10 cellular contexts compared by ENCODE assay signal in genomic region chr12:102043928-102044327, GRCh38. TPM values are rescaled to one million over a fixed set of nuclear protein-coding genes. Genes with fewer than 3 reads are reported as not detected.
A peak's percentile ranks its signal among the peaks of the same experiment; 100 is the strongest.
DNase-seq lines count a peak whose midpoint lies in the region; ATAC-seq and TF ChIP-seq lines count a peak whose summit lies in the region.
"Had no signal": no experiment of that assay in that cellular context is flagged by ENCODE, and none has a peak within 500 bp of the region (broad histone marks: within the 10 kb centered on the region; RNA-seq: fewer than 3 reads in every experiment).

No MANE protein-coding gene starts in this region.

- ATAC-seq in GM18502 (IDR thresholded peaks at IDR 0.05; ENCODE audit: poor library complexity, unreplicated experiment) (peak; percentile 81), GM19395 (IDR thresholded peaks at IDR 0.05; ENCODE audit: unreplicated experiment) (peak; percentile 95), HG02943 (IDR thresholded peaks at IDR 0.05; ENCODE audit: low read depth, unreplicated experiment) (peak; percentile 88)
- ATAC-seq in activated CD8-positive, alpha-beta T cell treated with anti-CD3 and anti-CD28 coated beads, Interleukin-2, amount 10 ng/mL, durations not matched to agents 7 days and 5 days = peak; percentile 99

- no peaks in the 10 kb centered on the region for H3K27me3 ChIP-seq in mammary epithelial cell (ENCODE audit: insufficient read depth, low read length)
- H3K27me3 ChIP-seq: SJCRH30, testis had no signal

- no peaks in the 10 kb centered on the region for H3K4me1 ChIP-seq in mammary epithelial cell (ENCODE audit: insufficient read depth, low read length)
- H3K4me1 ChIP-seq: SJCRH30, testis had no signal

- CTCF ChIA-PET in activated CD8-positive, alpha-beta T cell treated with anti-CD3 and anti-CD28 coated beads, Interleukin-2, amount 10 ng/mL, durations not matched to agents 7 days and 5 days (lab: Charles Lee) = interaction anchor here (1.0 to 2.7 kb wide), 3 partner anchors 11 to 214 kb away, joined by 3 to 12 read pairs (median 3); no protein-coding TSS in a partner anchor
- CTCF ChIA-PET in mammary epithelial cell (lab: Charles Lee; ENCODE audit: low non-redundant PET) = no interaction called here

- no peaks in the 10 kb centered on the region for H3K9me3 Mint-ChIP-seq in activated CD8-positive, alpha-beta T cell treated with anti-CD3 and anti-CD28 coated beads, Interleukin-2, amount 10 ng/mL, durations not matched to agents 7 days and 5 days (ENCODE audit: insufficient read depth)

- no peaks in the 10 kb centered on the region for H3K9me3 ChIP-seq in mammary epithelial cell (replicated peaks; ENCODE audit: insufficient read depth, low read length)
- H3K9me3 ChIP-seq: SJCRH30, testis had no signal

- H3K27ac Mint-ChIP-seq in activated CD8-positive, alpha-beta T cell treated with anti-CD3 and anti-CD28 coated beads, Interleukin-2, amount 10 ng/mL, durations not matched to agents 7 days and 5 days = peak overlapping the region; percentile 41

- H3K4me3 Mint-ChIP-seq in activated CD8-positive, alpha-beta T cell treated with anti-CD3 and anti-CD28 coated beads, Interleukin-2, amount 10 ng/mL, durations not matched to agents 7 days and 5 days = no peak overlapping the region

- H2AFZ ChIP-seq in mammary epithelial cell (ENCODE audit: low read depth, low read length) = no peak overlapping the region

- H3K9ac ChIP-seq in mammary epithelial cell (ENCODE audit: insufficient read depth, low read length) = no peak overlapping the region

- peaks cover 19% of the 10 kb centered on the region for H3K4me1 Mint-ChIP-seq in activated CD8-positive, alpha-beta T cell treated with anti-CD3 and anti-CD28 coated beads, Interleukin-2, amount 10 ng/mL, durations not matched to agents 7 days and 5 days (ENCODE audit: low read depth)

- H3K4me3 ChIP-seq in mammary epithelial cell (replicated peaks in 1 of 3; ENCODE audit: insufficient read depth in 1 of 3, low read depth in 2 of 3, low read length in 3 of 3) = no peak overlapping the region
- H3K4me3 ChIP-seq: SJCRH30, testis had no signal

- peaks cover 12% of the 10 kb centered on the region for H3K36me3 ChIP-seq in mammary epithelial cell (ENCODE audit: insufficient read depth, low read length)

- peak; percentile 72 for DNase-seq in activated CD8-positive, alpha-beta T cell treated with anti-CD3 and anti-CD28 coated beads, Interleukin-2, amount 10 ng/mL, durations not matched to agents 7 days and 5 days
- DNase-seq in NCI-H446 treated with DMSO at 0.1 percent for 48 hours (lab: John Stamatoyannopoulos, UW) = no peak
- no peak for DNase-seq in GM20000 (ENCODE audit: low spot score)
- DNase-seq in NCI-H1436 (lab: John Stamatoyannopoulos, UW) = no peak
- no peak for DNase-seq in mammary epithelial cell
- DNase-seq: SJCRH30, testis had no signal

- intact Hi-C loops in mammary epithelial cell (cut with micrococcal nuclease) = no loop called here

- POLR2A ChIA-PET in activated CD8-positive, alpha-beta T cell treated with anti-CD3 and anti-CD28 coated beads, Interleukin-2, amount 10 ng/mL, durations not matched to agents 7 days and 5 days (lab: Charles Lee) = interaction anchor here (0.7 to 2.6 kb wide), 3 partner anchors 15 to 18 kb away, joined by 3 to 17 read pairs (median 3); partner anchors contain the start of gene WASHC3

- TF ChIP-seq CTCF in GM20000 (IDR thresholded peaks at IDR 0.05; ENCODE audit: extremely low read depth, missing control alignments) (no peak), mammary epithelial cell (conservative IDR thresholded peaks at IDR 0.05 in 1 of 2, IDR thresholded peaks at IDR 0.05 in 1 of 2; ENCODE audit: extremely low read depth in 1 of 2, insufficient read depth in 1 of 2, low read depth in 1 of 2, low read length in 2 of 2) (no peak)

- H3K79me2 ChIP-seq in mammary epithelial cell (ENCODE audit: insufficient read depth, low read length) = no peaks in the 10 kb centered on the region

- no TSS peak for BruUV-seq in mammary epithelial cell (replicated peaks; lab: Mats Ljungman, UMichigan)

- in situ Hi-C loops in mammary epithelial cell (cut with MboI; ENCODE audit: low sequenced_read_pairs in 2 of 2) = no loop called here

- H3K27ac ChIP-seq in mammary epithelial cell (ENCODE audit: insufficient read depth, low read depth, low read length) = no peak overlapping the region
- H3K27ac ChIP-seq: SJCRH30, testis had no signal

- dilution Hi-C loops in mammary epithelial cell (cut with HindIII; ENCODE audit: low sequenced_read_pairs) = no loop called here

- no peaks in the 10 kb centered on the region for H3K27me3 Mint-ChIP-seq in activated CD8-positive, alpha-beta T cell treated with anti-CD3 and anti-CD28 coated beads, Interleukin-2, amount 10 ng/mL, durations not matched to agents 7 days and 5 days (ENCODE audit: low read depth)

- peaks cover 29% of the 10 kb centered on the region for H3K36me3 Mint-ChIP-seq in activated CD8-positive, alpha-beta T cell treated with anti-CD3 and anti-CD28 coated beads, Interleukin-2, amount 10 ng/mL, durations not matched to agents 7 days and 5 days (ENCODE audit: low read depth)

- WGBS in mammary epithelial cell (ENCODE audit: low coverage, missing lambda C conversion rate) = 100% methylated on average over 1 of the region's 1 CpG

- H3K4me2 ChIP-seq in mammary epithelial cell (ENCODE audit: insufficient read depth, low read depth, low read length) = no peak overlapping the region

- H4K20me1 ChIP-seq in mammary epithelial cell (ENCODE audit: insufficient read depth, low read length) = no peaks in the 10 kb centered on the region

RNA-seq across cellular contexts. Expression of gene WASHC3, which starts 17.9 kb away (rescaled TPM):
- 10 to 100 TPM; 49.5 to 50.9 TPM for total RNA-seq in activated CD8-positive, alpha-beta T cell treated with anti-CD3 and anti-CD28 coated beads, Interleukin-2, amount 10 ng/mL, durations not matched to agents 7 days and 5 days
- 10 to 100 TPM; 48.9 to 61.2 TPM for total RNA-seq in mammary epithelial cell
- polyA plus RNA-seq in mammary epithelial cell = 49.7 TPM
- polyA minus RNA-seq in mammary epithelial cell = 54.7 TPM
